In genomic region chr11:133520707-133521106, GRCh38 we compare ENCODE assay signal across 18 cellular contexts. TPM values are rescaled to one million over a fixed set of nuclear protein-coding genes. Genes with fewer than 3 reads are reported as not detected.
"Had no signal": no experiment of that assay in that cellular context is flagged by ENCODE, and none has a peak within 500 bp of the region (broad histone marks: within the 10 kb centered on the region; RNA-seq: fewer than 3 reads in every experiment).

No MANE protein-coding gene starts in this region.

- H3K4me3 Mint-ChIP-seq: activated CD8-positive, alpha-beta memory T cell treated with anti-CD3 and anti-CD28 coated beads, Interleukin-2, amount 10 ng/mL, durations not matched to agents 7 days and 5 days; activated naive CD8-positive, alpha-beta T cell; activated T-cell treated with anti-CD3 and anti-CD28 coated beads, Interleukin-2, amount 50 U/mL, for 24 hours; natural killer cell treated with Interleukin-12 subunit alpha and Interleukin-12 subunit beta and Interleukin-15 and Interleukin-18, amount 100 ng/mL, for 72 hours; stimulated activated effector memory CD8-positive, alpha-beta T cell treated with anti-CD3 and anti-CD28 coated beads, Interleukin-12 subunit alpha, Interleukin-12 subunit beta, amount 100 ng/mL, for 72 hours had no signal

- H3K4me1 ChIP-seq: breast epithelium, gastrocnemius medialis, tibial artery, vagina had no signal

- H3K4me3 ChIP-seq: breast epithelium, gastrocnemius medialis, smooth muscle cell, tibial artery, vagina had no signal

- H3K36me3 Mint-ChIP-seq: activated CD8-positive, alpha-beta memory T cell treated with anti-CD3 and anti-CD28 coated beads, Interleukin-2, amount 10 ng/mL, durations not matched to agents 7 days and 5 days; activated naive CD8-positive, alpha-beta T cell; natural killer cell treated with Interleukin-12 subunit alpha and Interleukin-12 subunit beta and Interleukin-15 and Interleukin-18, amount 100 ng/mL, for 72 hours; stimulated activated effector memory CD8-positive, alpha-beta T cell treated with anti-CD3 and anti-CD28 coated beads, Interleukin-12 subunit alpha, Interleukin-12 subunit beta, amount 100 ng/mL, for 72 hours had no signal

- DNase-seq: activated CD8-positive, alpha-beta memory T cell treated with anti-CD3 and anti-CD28 coated beads, Interleukin-2, amount 10 ng/mL, durations not matched to agents 7 days and 5 days; activated gamma-delta T cell; activated T-cell treated with anti-CD3 and anti-CD28 coated beads, Interleukin-2, amount 50 U/mL, for 24 hours; amygdala; gastrocnemius medialis; kidney glomerular epithelial cell; nucleus accumbens; retina; T-helper 2 cell had no signal

- H3K9me3 Mint-ChIP-seq: activated T-cell treated with anti-CD3 and anti-CD28 coated beads, Interleukin-2, amount 50 U/mL, for 24 hours had no signal

- H3K27ac Mint-ChIP-seq: activated CD8-positive, alpha-beta memory T cell treated with anti-CD3 and anti-CD28 coated beads, Interleukin-2, amount 10 ng/mL, durations not matched to agents 7 days and 5 days; activated naive CD8-positive, alpha-beta T cell; activated T-cell treated with anti-CD3 and anti-CD28 coated beads, Interleukin-2, amount 50 U/mL, for 24 hours; natural killer cell treated with Interleukin-12 subunit alpha and Interleukin-12 subunit beta and Interleukin-15 and Interleukin-18, amount 100 ng/mL, for 72 hours; stimulated activated effector memory CD8-positive, alpha-beta T cell treated with anti-CD3 and anti-CD28 coated beads, Interleukin-12 subunit alpha, Interleukin-12 subunit beta, amount 100 ng/mL, for 72 hours had no signal

- H3K9me3 ChIP-seq: breast epithelium, gastrocnemius medialis, tibial artery, vagina had no signal

- FAIRE-seq: colon had no signal

- ATAC-seq: activated CD4-positive, CD25-positive, alpha-beta regulatory T cell treated with anti-CD3 and anti-CD28 coated beads, Interleukin-2, amount 50 U/mL, for 24 hours; activated CD8-positive, alpha-beta memory T cell treated with anti-CD3 and anti-CD28 coated beads, Interleukin-2, amount 10 ng/mL, durations not matched to agents 7 days and 5 days; gastrocnemius medialis; natural killer cell treated with Interleukin-12 subunit alpha and Interleukin-12 subunit beta and Interleukin-15 and Interleukin-18, amount 100 ng/mL, for 72 hours; stimulated activated effector memory CD8-positive, alpha-beta T cell treated with anti-CD3 and anti-CD28 coated beads, Interleukin-12 subunit alpha, Interleukin-12 subunit beta, amount 100 ng/mL, for 72 hours had no signal

- H3K27ac ChIP-seq: breast epithelium, gastrocnemius medialis, tibial artery, vagina had no signal

- H3K4me1 Mint-ChIP-seq: activated CD8-positive, alpha-beta memory T cell treated with anti-CD3 and anti-CD28 coated beads, Interleukin-2, amount 10 ng/mL, durations not matched to agents 7 days and 5 days; stimulated activated effector memory CD8-positive, alpha-beta T cell treated with anti-CD3 and anti-CD28 coated beads, Interleukin-12 subunit alpha, Interleukin-12 subunit beta, amount 100 ng/mL, for 72 hours had no signal

- H3K27me3 ChIP-seq: breast epithelium, gastrocnemius medialis, tibial artery, vagina had no signal

- H3K36me3 ChIP-seq: breast epithelium, gastrocnemius medialis, tibial artery, vagina had no signal

- H3K27me3 Mint-ChIP-seq: activated CD8-positive, alpha-beta memory T cell treated with anti-CD3 and anti-CD28 coated beads, Interleukin-2, amount 10 ng/mL, durations not matched to agents 7 days and 5 days; activated naive CD8-positive, alpha-beta T cell; activated T-cell treated with anti-CD3 and anti-CD28 coated beads, Interleukin-2, amount 50 U/mL, for 24 hours; natural killer cell treated with Interleukin-12 subunit alpha and Interleukin-12 subunit beta and Interleukin-15 and Interleukin-18, amount 100 ng/mL, for 72 hours had no signal

RNA-seq across cellular contexts. Expression of gene OPCML, which starts 11.6 kb away (rescaled TPM):
- total RNA-seq: activated CD8-positive, alpha-beta memory T cell treated with anti-CD3 and anti-CD28 coated beads, Interleukin-2, amount 10 ng/mL, durations not matched to agents 7 days and 5 days; breast epithelium; gastrocnemius medialis; natural killer cell treated with Interleukin-12 subunit alpha and Interleukin-12 subunit beta and Interleukin-15 and Interleukin-18, amount 100 ng/mL, for 72 hours; vagina had no signal
